Comparison of ENCODE assay signal across 8 cellular contexts in the genomic region with DNA sequence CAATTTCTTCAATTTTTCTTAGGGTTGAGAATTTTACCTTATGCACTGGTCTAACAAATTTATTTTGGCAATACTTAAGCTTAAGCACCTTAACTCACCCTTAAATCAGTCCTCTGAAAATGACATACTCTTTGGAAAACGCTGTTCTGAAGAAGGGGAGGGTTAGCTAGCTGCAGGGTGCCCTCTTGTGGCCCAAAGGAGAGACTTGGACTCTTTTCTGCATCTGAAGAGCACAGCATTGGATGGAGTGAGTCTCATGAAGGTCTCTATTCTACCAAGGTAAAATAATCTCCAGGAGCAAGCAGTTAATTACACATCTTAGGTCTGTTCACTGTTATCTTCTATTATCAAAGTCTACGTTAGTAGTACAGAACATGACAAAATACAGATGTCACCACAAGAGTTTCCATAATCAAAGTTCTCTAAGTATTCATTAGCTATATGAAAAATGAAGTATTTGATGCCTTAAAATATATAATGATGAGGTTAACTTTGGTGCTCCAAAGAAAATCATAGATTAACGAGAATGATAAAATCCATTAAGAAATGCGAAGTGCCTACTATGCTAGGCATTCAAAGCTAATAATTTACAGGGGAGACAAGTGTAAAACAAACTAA. TPM values are rescaled to one million over a fixed set of nuclear protein-coding genes. Genes with fewer than 3 reads are reported as not detected.
A peak's percentile ranks its signal among the peaks of the same experiment; 100 is the strongest.
DNase-seq lines count a peak whose midpoint lies in the region; ATAC-seq and TF ChIP-seq lines count a peak whose summit lies in the region.

No MANE protein-coding gene starts in this region.

- H3K4me3 ChIP-seq in OCI-LY1 (ENCODE audit: low read depth, low read length, poor library complexity, severe bottlenecking) (no peak overlapping the region), psoas muscle (no peak overlapping the region)

- H4K20me1 ChIP-seq in OCI-LY1 (ENCODE audit: insufficient read depth, low read length): peaks cover 6% of the 10 kb centered on the region; the same call in 1 of the 2 replicates

- H3K9me2 ChIP-seq in OCI-LY1 (ENCODE audit: low read depth, low read length): no peaks in the 10 kb centered on the region

- 69 to 70% (median 69%) methylated on average over 4 of the region's 4 CpGs for WGBS in psoas muscle, 3 donors

- peak; percentile 90 for TF ChIP-seq CTCF in OCI-LY1 (IDR thresholded peaks at IDR 0.05; ENCODE audit: low read length)
- TF ChIP-seq CTCF in psoas muscle (IDR thresholded peaks at IDR 0.05): peak; percentile 60

- DNase-seq in AG20443 (ENCODE audit: low spot score) (peak; percentile 73), head of caudate nucleus (peak; percentile 31 to 86 (median 66)), psoas muscle (no peak)
- peak; percentile 55 for DNase-seq in activated naive CD4-positive, alpha-beta T cell treated with Interleukin-2 at 50 U/mL for 16 hours
- DNase-seq in NK-92 treated with Interleukin-12 subunit alpha and Interleukin-12 subunit beta, amount 100 ng/mL, for 24 hours (lab: John Stamatoyannopoulos, UW): no peak

- H2AFZ ChIP-seq in OCI-LY1 (ENCODE audit: low read length): no peak overlapping the region

- H3K36me3 ChIP-seq in OCI-LY1 (ENCODE audit: insufficient read depth, low read length) (peaks cover 81% of the 10 kb centered on the region), psoas muscle (ENCODE audit: insufficient read depth in 1 of 2, low read depth in 1 of 2) (peaks cover 0 to 48% of the 10 kb centered on the region in 2 donors)

- H3K79me2 ChIP-seq in OCI-LY1 (ENCODE audit: insufficient read depth, low read length): peaks cover 94% of the 10 kb centered on the region

- H3K4me2 ChIP-seq in OCI-LY1 (ENCODE audit: low read length): no peak overlapping the region

- H3K9me3 ChIP-seq in OCI-LY1 (ENCODE audit: low read length) (0 out of 2 replicates have a peak, but pooled peaks cover 5% of the 10 kb centered on the region), psoas muscle (no peaks in the 10 kb centered on the region)

- peak; percentile 73 for ATAC-seq in GM18498 (IDR thresholded peaks at IDR 0.05; ENCODE audit: unreplicated experiment)
- peak; percentile 60 for ATAC-seq in HG03457 (IDR thresholded peaks at IDR 0.05; ENCODE audit: unreplicated experiment)
- peak; percentile 50 to 81 (median 73) for ATAC-seq in psoas muscle

- no peaks in the 10 kb centered on the region; the same call in 1 of the 2 replicates for H3F3A ChIP-seq in OCI-LY1 (ENCODE audit: insufficient read depth, low read length)

- intact Hi-C loops in head of caudate nucleus (cut with DNase I) (no loop called here), psoas muscle (cut with DNase I) (no loop called here)

- H3K27ac ChIP-seq in OCI-LY1 (ENCODE audit: low read depth, low read length, poor library complexity, severe bottlenecking) (no peak overlapping the region), psoas muscle (no peak overlapping the region)

- H3K27me3 ChIP-seq in OCI-LY1 (ENCODE audit: insufficient read depth, low read length) (no peaks in the 10 kb centered on the region), psoas muscle (ENCODE audit: insufficient read depth in 3 of 3, low read length in 2 of 3) (no peaks in the 10 kb centered on the region)

- no peak overlapping the region for H3K9ac ChIP-seq in OCI-LY1 (ENCODE audit: low read length)

- H3K4me1 ChIP-seq in OCI-LY1 (ENCODE audit: insufficient read depth, low read length, severe bottlenecking): no peaks in the 10 kb centered on the region
- peaks cover 9% of the 10 kb centered on the region for H3K4me1 ChIP-seq in psoas muscle

RNA-seq across cellular contexts. Expression of gene PUM2, which starts 24.4 kb away (rescaled TPM):
- 10 to 100 TPM; 37.3 to 61.7 (median 48.6) TPM for total RNA-seq in psoas muscle
- polyA plus RNA-seq in psoas muscle: 10 to 100 TPM; 13.0 to 50.5 (median 20.4) TPM

Comparison
In these comparisons a context has a peak if more than half of its experiments do, and no peak if none do; other contexts are left out.
1. DNase-seq: peak in AG20443 (single experiment), activated naive CD4-positive, alpha-beta T cell treated with Interleukin-2 at 50 U/mL for 16 hours (single experiment) and head of caudate nucleus (42 of 42); none in psoas muscle (0 of 2) and NK-92 treated with Interleukin-12 subunit alpha and Interleukin-12 subunit beta, amount 100 ng/mL, for 24 hours (single experiment).
2. Peak in every context shown above with its lines, with median percentiles within 50 percentile points of each other: ATAC-seq.